ENCODE assay signal across 11 cellular contexts in the genomic region with DNA sequence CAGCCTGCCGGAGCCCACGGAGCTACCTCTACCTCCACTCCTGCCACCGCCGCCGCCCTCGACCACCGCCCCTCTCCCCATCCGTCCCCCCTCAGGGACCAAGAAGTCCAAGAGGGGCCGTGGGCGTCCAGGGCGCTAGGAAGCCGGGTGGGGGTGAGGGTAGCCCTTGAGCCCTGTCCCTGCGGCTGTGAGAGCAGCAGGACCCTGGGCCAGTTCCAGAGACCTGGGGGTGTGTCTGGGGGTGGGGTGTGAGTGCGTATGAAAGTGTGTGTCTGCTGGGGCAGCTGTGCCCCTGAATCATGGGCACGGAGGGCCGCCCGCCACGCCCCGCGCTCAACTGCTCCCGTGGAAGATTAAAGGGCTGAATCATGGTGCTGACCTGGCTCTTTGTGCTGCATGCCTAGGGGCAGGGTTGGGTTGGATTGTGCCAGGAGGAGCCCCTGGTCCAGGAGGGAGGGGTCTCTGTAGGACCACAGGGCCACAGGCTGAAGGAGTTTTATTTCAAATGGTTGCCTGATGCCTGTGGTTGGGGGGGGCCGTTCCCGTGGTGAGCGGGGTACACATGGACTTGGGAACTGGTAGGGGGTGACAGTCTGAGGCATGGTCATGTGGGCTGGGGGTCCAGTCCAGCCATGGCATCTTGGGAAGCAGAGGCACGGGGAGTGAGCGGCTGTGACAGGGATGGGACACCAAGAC. TPM values are rescaled to one million over a fixed set of nuclear protein-coding genes. Genes with fewer than 3 reads are reported as not detected.
A peak's percentile ranks its signal among the peaks of the same experiment; 100 is the strongest.
DNase-seq lines count a peak whose midpoint lies in the region; ATAC-seq and TF ChIP-seq lines count a peak whose summit lies in the region.
"Had no signal": no experiment of that assay in that cellular context is flagged by ENCODE, and none has a peak within 500 bp of the region (broad histone marks: within the 10 kb centered on the region; RNA-seq: fewer than 3 reads in every experiment).

No MANE protein-coding gene starts in this region.

- intact Hi-C loops in activated T-helper 1 cell treated with anti-CD3 and anti-CD28 coated beads, Interleukin-12 subunit alpha, Interleukin-12 subunit beta, Interleukin-2, Interleukin-4 antibody, amounts not matched to agents 30 ng/mL and 10 ng/mL and 1 ng/mL, durations not matched to agents 14 hours and 24 hours and 36 hours (cut with micrococcal nuclease): no loop called here
- intact Hi-C loops in posterior vena cava (cut with DNase I): no loop called here

- no peak for TF ChIP-seq CTCF in GM06990 (IDR thresholded peaks at IDR 0.05; ENCODE audit: insufficient read depth, low read length, poor library complexity, severe bottlenecking)
- TF ChIP-seq CTCF in MM.1S (IDR thresholded peaks at IDR 0.05; ENCODE audit: low read length): no peak

- peak overlapping the region; percentile 90 for H3K4me3 Mint-ChIP-seq in activated T-helper 1 cell treated with anti-CD3 and anti-CD28 coated beads, Interleukin-12 subunit alpha, Interleukin-12 subunit beta, Interleukin-2, Interleukin-4 antibody, amounts not matched to agents 30 ng/mL and 10 ng/mL and 1 ng/mL, durations not matched to agents 14 hours and 24 hours and 36 hours
- peak overlapping the region; percentile 93 for H3K4me3 Mint-ChIP-seq in natural killer cell treated with Interleukin-12 subunit alpha and Interleukin-12 subunit beta and Interleukin-15 and Interleukin-18, amount 100 ng/mL, for 72 hours

- H3K79me2 ChIP-seq in MM.1S (ENCODE audit: low read length): peaks cover 14% of the 10 kb centered on the region

- DNase-seq in GM06990 (ENCODE audit: extremely low read depth, insufficient read length) (no peak), posterior vena cava (ENCODE audit: low spot score) (no peak), GM19238 (ENCODE audit: insufficient read length, low spot score) (no peak), MM.1S (no peak)
- DNase-seq in activated T-helper 1 cell treated with anti-CD3 and anti-CD28 coated beads, Interleukin-12 subunit alpha, Interleukin-12 subunit beta, Interleukin-2, Interleukin-4 antibody, amounts not matched to agents 30 ng/mL and 10 ng/mL and 1 ng/mL, durations not matched to agents 14 hours and 24 hours and 36 hours (ENCODE audit: low spot score): no peak
- DNase-seq in natural killer cell treated with Interleukin-12 subunit alpha and Interleukin-12 subunit beta and Interleukin-15 and Interleukin-18, amount 100 ng/mL, for 72 hours (ENCODE audit: low spot score): no peak

- peak overlapping the region; percentile 68 for H3K27ac Mint-ChIP-seq in activated T-helper 1 cell treated with anti-CD3 and anti-CD28 coated beads, Interleukin-12 subunit alpha, Interleukin-12 subunit beta, Interleukin-2, Interleukin-4 antibody, amounts not matched to agents 30 ng/mL and 10 ng/mL and 1 ng/mL, durations not matched to agents 14 hours and 24 hours and 36 hours
- peak overlapping the region; percentile 92 for H3K27ac Mint-ChIP-seq in natural killer cell treated with Interleukin-12 subunit alpha and Interleukin-12 subunit beta and Interleukin-15 and Interleukin-18, amount 100 ng/mL, for 72 hours

- H2AFZ ChIP-seq in MM.1S (ENCODE audit: low read length): no peak overlapping the region

- H3K4me3 ChIP-seq in GM06990 (replicated peaks; ENCODE audit: low read depth, low read length) (peak overlapping the region; percentile 76), HUES64 (ENCODE audit: low read length) (no peak overlapping the region), MM.1S (ENCODE audit: low read length) (no peak overlapping the region)

- no peaks in the 10 kb centered on the region for H3F3A ChIP-seq in MM.1S (ENCODE audit: insufficient read depth, low read length)

- peaks cover 29% of the 10 kb centered on the region for H3K4me1 Mint-ChIP-seq in activated T-helper 1 cell treated with anti-CD3 and anti-CD28 coated beads, Interleukin-12 subunit alpha, Interleukin-12 subunit beta, Interleukin-2, Interleukin-4 antibody, amounts not matched to agents 30 ng/mL and 10 ng/mL and 1 ng/mL, durations not matched to agents 14 hours and 24 hours and 36 hours (ENCODE audit: low read depth)
- H3K4me1 Mint-ChIP-seq in natural killer cell treated with Interleukin-12 subunit alpha and Interleukin-12 subunit beta and Interleukin-15 and Interleukin-18, amount 100 ng/mL, for 72 hours (ENCODE audit: low read depth in 2 of 2): peaks cover 45 to 53% of the 10 kb centered on the region in 2 donors

- H3K27me3 ChIP-seq in GM06990 (replicated peaks; ENCODE audit: control insufficient read depth, insufficient read depth, low read length) (no peaks in the 10 kb centered on the region), HUES64 (ENCODE audit: insufficient read depth, low read length) (no peaks in the 10 kb centered on the region), MM.1S (replicated peaks; ENCODE audit: insufficient read depth, low read length) (no peaks in the 10 kb centered on the region)
- H3K27me3 ChIP-seq: vagina had no signal

- no peaks in the 10 kb centered on the region for H3K27me3 Mint-ChIP-seq in activated T-helper 1 cell treated with anti-CD3 and anti-CD28 coated beads, Interleukin-12 subunit alpha, Interleukin-12 subunit beta, Interleukin-2, Interleukin-4 antibody, amounts not matched to agents 30 ng/mL and 10 ng/mL and 1 ng/mL, durations not matched to agents 14 hours and 24 hours and 36 hours (ENCODE audit: insufficient read depth)
- H3K27me3 Mint-ChIP-seq in natural killer cell treated with Interleukin-12 subunit alpha and Interleukin-12 subunit beta and Interleukin-15 and Interleukin-18, amount 100 ng/mL, for 72 hours: no peaks in the 10 kb centered on the region

- H3K9me3 Mint-ChIP-seq in activated T-helper 1 cell treated with anti-CD3 and anti-CD28 coated beads, Interleukin-12 subunit alpha, Interleukin-12 subunit beta, Interleukin-2, Interleukin-4 antibody, amounts not matched to agents 30 ng/mL and 10 ng/mL and 1 ng/mL, durations not matched to agents 14 hours and 24 hours and 36 hours: no peaks in the 10 kb centered on the region
- H3K9me3 Mint-ChIP-seq in natural killer cell treated with Interleukin-12 subunit alpha and Interleukin-12 subunit beta and Interleukin-15 and Interleukin-18, amount 100 ng/mL, for 72 hours: no peaks in the 10 kb centered on the region

- H3K4me1 ChIP-seq in HUES64 (ENCODE audit: insufficient read depth, low read length) (peaks cover 4% of the 10 kb centered on the region; the same call in 1 of the 2 replicates), MM.1S (ENCODE audit: low read length) (no peaks in the 10 kb centered on the region)

- no peaks in the 10 kb centered on the region for H3K9me2 ChIP-seq in MM.1S (replicated peaks; ENCODE audit: insufficient read depth, low read length)

- H3K9me3 ChIP-seq in HUES64 (ENCODE audit: insufficient read depth, low read depth, low read length) (no peaks in the 10 kb centered on the region), MM.1S (replicated peaks; ENCODE audit: insufficient read depth, low read length) (no peaks in the 10 kb centered on the region)
- H3K9me3 ChIP-seq: vagina had no signal

- peaks cover 34% of the 10 kb centered on the region for H3K36me3 ChIP-seq in GM06990 (ENCODE audit: control insufficient read depth, insufficient read depth, low read length)
- peaks cover 44% of the 10 kb centered on the region for H3K36me3 ChIP-seq in HUES64 (ENCODE audit: insufficient read depth, low read length)
- H3K36me3 ChIP-seq in MM.1S (replicated peaks; ENCODE audit: insufficient read depth, low read length): no peaks in the 10 kb centered on the region; the same call in 1 of the 2 replicates

- no peak for ATAC-seq in natural killer cell treated with Interleukin-12 subunit alpha and Interleukin-12 subunit beta and Interleukin-15 and Interleukin-18, amount 100 ng/mL, for 72 hours

- H3K9ac ChIP-seq in HUES64 (ENCODE audit: low read depth, low read length) (no peak overlapping the region), MM.1S (ENCODE audit: low read length) (no peak overlapping the region)

- H3K4me2 ChIP-seq in MM.1S (ENCODE audit: low read depth, low read length): no peak overlapping the region

- peak overlapping the region; percentile 95; the same call in 1 of the 2 replicates for H3K27ac ChIP-seq in HUES64 (ENCODE audit: low read depth, low read length)
- no peak overlapping the region for H3K27ac ChIP-seq in MM.1S (ENCODE audit: low read length)
- H3K27ac ChIP-seq: vagina had no signal

- WGBS in HUES64: 94% methylated on average over 26 of the region's 26 CpGs

- no peaks in the 10 kb centered on the region for H4K20me1 ChIP-seq in MM.1S (ENCODE audit: insufficient read depth, low read length)

- H3K36me3 Mint-ChIP-seq in activated T-helper 1 cell treated with anti-CD3 and anti-CD28 coated beads, Interleukin-12 subunit alpha, Interleukin-12 subunit beta, Interleukin-2, Interleukin-4 antibody, amounts not matched to agents 30 ng/mL and 10 ng/mL and 1 ng/mL, durations not matched to agents 14 hours and 24 hours and 36 hours (ENCODE audit: low read depth): peaks cover 37% of the 10 kb centered on the region
- H3K36me3 Mint-ChIP-seq in natural killer cell treated with Interleukin-12 subunit alpha and Interleukin-12 subunit beta and Interleukin-15 and Interleukin-18, amount 100 ng/mL, for 72 hours: no peaks in the 10 kb centered on the region

RNA-seq across cellular contexts. Expression of gene PTPRCAP, which starts 2.3 kb away (rescaled TPM):
- 0.75 TPM for polyA plus RNA-seq in HUES64 (2013, experiment 1 of 2)
- 0.95 TPM for polyA plus RNA-seq in HUES64 (2013, experiment 2 of 2)
- total RNA-seq in activated T-helper 1 cell treated with anti-CD3 and anti-CD28 coated beads, Interleukin-12 subunit alpha, Interleukin-12 subunit beta, Interleukin-2, Interleukin-4 antibody, amounts not matched to agents 30 ng/mL and 10 ng/mL and 1 ng/mL, durations not matched to agents 14 hours and 24 hours and 36 hours: 108 and 109 TPM in 2 replicates
- 100 to 1,000 TPM; 198 to 266 TPM for total RNA-seq in natural killer cell treated with Interleukin-12 subunit alpha and Interleukin-12 subunit beta and Interleukin-15 and Interleukin-18, amount 100 ng/mL, for 72 hours
- total RNA-seq in posterior vena cava: 1 to 10 TPM; 2.5 TPM

RNA-seq across cellular contexts. Expression of gene RPS6KB2, which starts 6.9 kb away (rescaled TPM):
- 36.4 TPM for polyA plus RNA-seq in HUES64 (2013, experiment 1 of 2)
- polyA plus RNA-seq in HUES64 (2013, experiment 2 of 2): 36.1 TPM
- 84.1 and 86.2 TPM in 2 replicates for total RNA-seq in activated T-helper 1 cell treated with anti-CD3 and anti-CD28 coated beads, Interleukin-12 subunit alpha, Interleukin-12 subunit beta, Interleukin-2, Interleukin-4 antibody, amounts not matched to agents 30 ng/mL and 10 ng/mL and 1 ng/mL, durations not matched to agents 14 hours and 24 hours and 36 hours
- total RNA-seq in natural killer cell treated with Interleukin-12 subunit alpha and Interleukin-12 subunit beta and Interleukin-15 and Interleukin-18, amount 100 ng/mL, for 72 hours: 100 to 1,000 TPM in 1 of 2 donors, 10 to 100 TPM in 1; 95.8 to 112 TPM
- total RNA-seq in posterior vena cava: 10 to 100 TPM; 28.9 TPM

RNA-seq across cellular contexts. Expression of gene CORO1B, which starts 8.1 kb away (rescaled TPM):
- polyA plus RNA-seq in HUES64 (2013, experiment 1 of 2): 56.4 TPM
- 60.1 TPM for polyA plus RNA-seq in HUES64 (2013, experiment 2 of 2)
- total RNA-seq in activated T-helper 1 cell treated with anti-CD3 and anti-CD28 coated beads, Interleukin-12 subunit alpha, Interleukin-12 subunit beta, Interleukin-2, Interleukin-4 antibody, amounts not matched to agents 30 ng/mL and 10 ng/mL and 1 ng/mL, durations not matched to agents 14 hours and 24 hours and 36 hours: 222 and 225 TPM in 2 replicates
- 10 to 100 TPM; 24.1 to 29.0 TPM for total RNA-seq in natural killer cell treated with Interleukin-12 subunit alpha and Interleukin-12 subunit beta and Interleukin-15 and Interleukin-18, amount 100 ng/mL, for 72 hours
- 10 to 100 TPM; 62.6 to 79.7 TPM for total RNA-seq in posterior vena cava

RNA-seq across cellular contexts. Expression of gene GPR152, which starts 17.4 kb away (rescaled TPM):
- not detected for polyA plus RNA-seq in HUES64 (2013, experiment 1 of 2)
- polyA plus RNA-seq in HUES64 (2013, experiment 2 of 2): not detected
- total RNA-seq in activated T-helper 1 cell treated with anti-CD3 and anti-CD28 coated beads, Interleukin-12 subunit alpha, Interleukin-12 subunit beta, Interleukin-2, Interleukin-4 antibody, amounts not matched to agents 30 ng/mL and 10 ng/mL and 1 ng/mL, durations not matched to agents 14 hours and 24 hours and 36 hours: not detected in 2 replicates
- not detected for total RNA-seq in natural killer cell treated with Interleukin-12 subunit alpha and Interleukin-12 subunit beta and Interleukin-15 and Interleukin-18, amount 100 ng/mL, for 72 hours
- not detected for total RNA-seq in posterior vena cava
- total RNA-seq: astrocyte, Daoy, vagina had no signal
- polyA plus RNA-seq: esophagus had no signal

RNA-seq across cellular contexts. Expression of gene CARNS1, which starts 19.7 kb away (rescaled TPM):
- polyA plus RNA-seq in HUES64 (2013, experiment 1 of 2): 0.25 TPM
- 0.19 TPM for polyA plus RNA-seq in HUES64 (2013, experiment 2 of 2)
- 0.62 and 0.81 TPM in 2 replicates for total RNA-seq in activated T-helper 1 cell treated with anti-CD3 and anti-CD28 coated beads, Interleukin-12 subunit alpha, Interleukin-12 subunit beta, Interleukin-2, Interleukin-4 antibody, amounts not matched to agents 30 ng/mL and 10 ng/mL and 1 ng/mL, durations not matched to agents 14 hours and 24 hours and 36 hours
- 1 to 10 TPM; 2.3 to 4.9 TPM for total RNA-seq in natural killer cell treated with Interleukin-12 subunit alpha and Interleukin-12 subunit beta and Interleukin-15 and Interleukin-18, amount 100 ng/mL, for 72 hours
- total RNA-seq in posterior vena cava: 1 to 10 TPM; 1.4 to 1.6 TPM

Comparison
In these comparisons a context has a peak if more than half of its experiments do, and no peak if none do; other contexts are left out.
1. RNA of gene PTPRCAP, which starts 2.3 kb away (total RNA-seq): 198 to 266 TPM in natural killer cell treated with Interleukin-12 subunit alpha and Interleukin-12 subunit beta and Interleukin-15 and Interleukin-18, amount 100 ng/mL, for 72 hours and 108 to 109 TPM in activated T-helper 1 cell treated with anti-CD3 and anti-CD28 coated beads, Interleukin-12 subunit alpha, Interleukin-12 subunit beta, Interleukin-2, Interleukin-4 antibody, amounts not matched to agents 30 ng/mL and 10 ng/mL and 1 ng/mL, durations not matched to agents 14 hours and 24 hours and 36 hours; 2.5 TPM in posterior vena cava; every median in the first group is over 10 times any median in the second.